8 cellular contexts compared by ENCODE assay signal in genomic region chr15:63599401-63600000, GRCh38. TPM values are rescaled to one million over a fixed set of nuclear protein-coding genes. Genes with fewer than 3 reads are reported as not detected.
DNase-seq lines count a peak whose midpoint lies in the region; ATAC-seq lines count a peak whose summit lies in the region.

No MANE protein-coding gene starts in this region.

- no peak overlapping the region for H3K4ac ChIP-seq in mesenchymal stem cell (ENCODE audit: low read depth in 1 of 2, low read length in 2 of 2)

- H3K4me1 ChIP-seq in ES-I3 (ENCODE audit: insufficient read depth, low read length) (peaks cover 6% of the 10 kb centered on the region; the same call in 1 of the 2 replicates), ectodermal cell (ENCODE audit: control insufficient read depth, insufficient read depth, low read length) (peaks cover 5% of the 10 kb centered on the region), mesenchymal stem cell (ENCODE audit: control insufficient read depth, insufficient read depth, low read depth, low read length) (peaks cover 22% of the 10 kb centered on the region)

- H3K36me3 ChIP-seq in ES-I3 (ENCODE audit: insufficient read depth, low read length) (no peaks in the 10 kb centered on the region), ectodermal cell (ENCODE audit: control insufficient read depth, insufficient read depth, low read length) (no peaks in the 10 kb centered on the region), mesenchymal stem cell (ENCODE audit: control insufficient read depth in 1 of 2, insufficient read depth in 2 of 2, low read depth in 1 of 2, low read length in 2 of 2) (peaks cover 4 to 7% of the 10 kb centered on the region in 2 experiments)

- DNase-seq in Kasumi-1 (lab: John Stamatoyannopoulos, UW): peak; percentile 45 to 59
- peak; percentile 26 for DNase-seq in activated CD4-positive, alpha-beta T cell treated with anti-CD3 and anti-CD28 coated beads for 1 hour
- DNase-seq in mesenchymal stem cell: peak; percentile 22

- peaks cover 18% of the 10 kb centered on the region for H3K27me3 ChIP-seq in ectodermal cell (ENCODE audit: control insufficient read depth, insufficient read depth, low read length, poor library complexity, severe bottlenecking)
- H3K27me3 ChIP-seq in mesenchymal stem cell (ENCODE audit: control insufficient read depth in 1 of 2, insufficient read depth in 1 of 2, low read length in 2 of 2): no peaks in the 10 kb centered on the region

- H2BK12ac ChIP-seq in mesenchymal stem cell (ENCODE audit: low read length in 2 of 2): peak overlapping the region in 1 of 2 experiments; percentile 56

- H3K14ac ChIP-seq in mesenchymal stem cell (ENCODE audit: low read length in 2 of 2): no peak overlapping the region

- WGBS in ectodermal cell, 2 experiments: 57 to 64% methylated on average over 19 of the region's 19 CpGs
- 76% methylated on average over 19 of the region's 19 CpGs for WGBS in mesenchymal stem cell

- peaks cover 9% of the 10 kb centered on the region for H3K36me3 Mint-ChIP-seq in stimulated activated naive CD8-positive, alpha-beta T cell treated with anti-CD3 and anti-CD28 coated beads, Interleukin-15, Interleukin-2, amounts not matched to agents 100 ng/mL and 50 ng/mL, for 24 hours (ENCODE audit: low read depth)

- peak overlapping the region in 1 of 2 experiments; percentile 61 for H3K18ac ChIP-seq in mesenchymal stem cell (ENCODE audit: low read depth in 1 of 2, low read length in 2 of 2)

- no peak overlapping the region for H2BK5ac ChIP-seq in mesenchymal stem cell (ENCODE audit: low read depth, low read length, poor library complexity, severe bottlenecking)

- peak overlapping the region; percentile 87 for H3K4me3 Mint-ChIP-seq in stimulated activated naive CD8-positive, alpha-beta T cell treated with anti-CD3 and anti-CD28 coated beads, Interleukin-15, Interleukin-2, amounts not matched to agents 100 ng/mL and 50 ng/mL, for 24 hours

- H3K27me3 Mint-ChIP-seq in stimulated activated naive CD8-positive, alpha-beta T cell treated with anti-CD3 and anti-CD28 coated beads, Interleukin-15, Interleukin-2, amounts not matched to agents 100 ng/mL and 50 ng/mL, for 24 hours: no peaks in the 10 kb centered on the region

- no peaks in the 10 kb centered on the region for H3K9me3 ChIP-seq in ES-I3 (ENCODE audit: control insufficient read depth, insufficient read depth, low read length)
- no peaks in the 10 kb centered on the region for H3K9me3 ChIP-seq in ectodermal cell (ENCODE audit: control insufficient read depth, low read length)
- no peaks in the 10 kb centered on the region for H3K9me3 ChIP-seq in mesenchymal stem cell (ENCODE audit: control insufficient read depth, low read length)

- H4K8ac ChIP-seq in mesenchymal stem cell (ENCODE audit: low read length): peak overlapping the region; percentile 5

- H3K27ac Mint-ChIP-seq in stimulated activated naive CD8-positive, alpha-beta T cell treated with anti-CD3 and anti-CD28 coated beads, Interleukin-15, Interleukin-2, amounts not matched to agents 100 ng/mL and 50 ng/mL, for 24 hours: peak overlapping the region; percentile 87

- H3K9me3 Mint-ChIP-seq in stimulated activated naive CD8-positive, alpha-beta T cell treated with anti-CD3 and anti-CD28 coated beads, Interleukin-15, Interleukin-2, amounts not matched to agents 100 ng/mL and 50 ng/mL, for 24 hours: no peaks in the 10 kb centered on the region

- H4K91ac ChIP-seq in mesenchymal stem cell (ENCODE audit: low read length): no peak overlapping the region

- ATAC-seq in GM19467 (IDR thresholded peaks at IDR 0.05; ENCODE audit: unreplicated experiment) (no peak), GM21619 (IDR thresholded peaks at IDR 0.05; ENCODE audit: unreplicated experiment) (no peak)

- H3K4me2 ChIP-seq in mesenchymal stem cell (ENCODE audit: low read length, poor library complexity, severe bottlenecking): no peak overlapping the region

- H3K27ac ChIP-seq in ectodermal cell (ENCODE audit: insufficient read depth, low read depth, low read length, poor library complexity, severe bottlenecking) (no peak overlapping the region), mesenchymal stem cell (ENCODE audit: low read length, poor library complexity, severe bottlenecking) (no peak overlapping the region)

- no peak overlapping the region for H2BK15ac ChIP-seq in mesenchymal stem cell (ENCODE audit: low read depth, poor library complexity, severe bottlenecking)

- H3K79me1 ChIP-seq in mesenchymal stem cell (replicated peaks; ENCODE audit: low read length, poor library complexity, severe bottlenecking): no peaks in the 10 kb centered on the region

- no peak overlapping the region for H3K23ac ChIP-seq in mesenchymal stem cell (ENCODE audit: low read length in 2 of 2)

- peak overlapping the region; percentile 64 for H3K4me3 ChIP-seq in ectodermal cell (ENCODE audit: insufficient read depth, low read depth, low read length)
- peak overlapping the region in 1 of 2 experiments; percentile 92 for H3K4me3 ChIP-seq in mesenchymal stem cell (ENCODE audit: insufficient read depth in 1 of 2, low read depth in 1 of 2, low read length in 2 of 2)

- H3K9ac ChIP-seq in ES-I3 (ENCODE audit: low read depth, low read length) (peak overlapping the region; percentile 99; the same call in 1 of the 2 replicates), mesenchymal stem cell (ENCODE audit: low read length) (peak overlapping the region; percentile 95)

- H2AK5ac ChIP-seq in mesenchymal stem cell (ENCODE audit: low read length, severe bottlenecking): no peak overlapping the region

- no peak overlapping the region for H2BK120ac ChIP-seq in mesenchymal stem cell (ENCODE audit: low read depth, low read length)

- no peak overlapping the region for H2AFZ ChIP-seq in mesenchymal stem cell (ENCODE audit: low read depth, low read length)

- H3K4me1 Mint-ChIP-seq in stimulated activated naive CD8-positive, alpha-beta T cell treated with anti-CD3 and anti-CD28 coated beads, Interleukin-15, Interleukin-2, amounts not matched to agents 100 ng/mL and 50 ng/mL, for 24 hours (ENCODE audit: low read depth): peaks cover 61% of the 10 kb centered on the region

RNA-seq across cellular contexts. Expression of gene FBXL22, which starts 2.3 kb away (rescaled TPM):
- 0.69 TPM for polyA plus RNA-seq in ectodermal cell (2013, experiment 1 of 4)
- polyA plus RNA-seq in ectodermal cell (2013, experiment 2 of 4): 0.60 TPM
- 0.64 TPM for polyA plus RNA-seq in ectodermal cell (2013, experiment 3 of 4)
- polyA plus RNA-seq in ectodermal cell (2013, experiment 4 of 4): 0.36 TPM
- 0.11 TPM for polyA plus RNA-seq in mesenchymal stem cell (2013, experiment 1 of 2)
- 0.10 TPM for polyA plus RNA-seq in mesenchymal stem cell (2013, experiment 2 of 2)
